9 cellular contexts compared by ENCODE assay signal in genomic region chr9:128081052-128081451, GRCh38. TPM values are rescaled to one million over a fixed set of nuclear protein-coding genes. Genes with fewer than 3 reads are reported as not detected.
DNase-seq lines count a peak whose midpoint lies in the region; ATAC-seq, FAIRE-seq and TF ChIP-seq lines count a peak whose summit lies in the region.
"Had no signal": no experiment of that assay in that cellular context is flagged by ENCODE, and none has a peak within 500 bp of the region (broad histone marks: within the 10 kb centered on the region; RNA-seq: fewer than 3 reads in every experiment).

No MANE protein-coding gene starts in this region.

- peak; percentile 76 for DNase-seq in Right ventricle myocardium inferior (ENCODE audit: missing footprints)
- DNase-seq in cardiac septum (ENCODE audit: low spot score): no peak
- peak; percentile 56 to 87 (median 67) for DNase-seq in K562 (ENCODE audit: extremely low read depth in 1 of 4, low spot score in 3 of 4)
- no peak for DNase-seq in lung (ENCODE audit: low spot score)
- no peak for DNase-seq in activated CD4-positive, CD25-positive, alpha-beta regulatory T cell (lab: John Stamatoyannopoulos, UW)
- DNase-seq in NCI-H1436 treated with DMSO at 0.1 percent for 48 hours (lab: John Stamatoyannopoulos, UW): no peak

- no peak for TF ChIP-seq POLR2A in K562 (conservative IDR thresholded peaks at IDR 0.05)

- intact Hi-C loops in Right ventricle myocardium inferior (cut with DNase I) (no loop called here), cardiac septum (cut with DNase I) (no loop called here), K562 (cut with micrococcal nuclease) (loop anchor here (5.0 kb wide), 1 partner anchor 36 kb away; no protein-coding TSS in a partner anchor)

- TF ChIP-seq RAD21 in K562 (CRISPR knock-in tag; conservative IDR thresholded peaks at IDR 0.05 in 1 of 2, IDR thresholded peaks at IDR 0.05 in 1 of 2): no peak

- H3K9me3 ChIP-seq in K562 (replicated peaks; ENCODE audit: control insufficient read depth, insufficient read depth, low read depth, low read length) (no peaks in the 10 kb centered on the region), lung (ENCODE audit: control insufficient read depth in 2 of 2, insufficient read depth in 1 of 2, low read length in 1 of 2) (no peaks in the 10 kb centered on the region)

- H3K27ac ChIP-seq in K562 (ENCODE audit: extremely low read depth, low read depth, low read length) (peak overlapping the region; percentile 99), lung (ENCODE audit: low read depth in 1 of 2, low read length in 1 of 2) (peak overlapping the region in 1 of 2 donors; percentile 56)

- FAIRE-seq in K562 (lab: Jason Lieb, UNC): peak; percentile 97
- FAIRE-seq: G401.6 had no signal

- no peak for TF ChIP-seq CTCF in K562 (IDR thresholded peaks at IDR 0.05 in 2 of 3, conservative IDR thresholded peaks at IDR 0.05 in 1 of 3; ENCODE audit: insufficient read depth in 2 of 3, low read depth in 1 of 3, low read length in 3 of 3)
- no peak for TF ChIP-seq CTCF in lung (IDR thresholded peaks at IDR 0.05; ENCODE audit: control extremely low read depth, extremely low read depth)

- in situ Hi-C loops in K562 (cut with MboI): no loop called here

- H3K4me3 ChIP-seq in K562 (no peak overlapping the region), lung (no peak overlapping the region)

- H3K4me2 ChIP-seq in K562 (ENCODE audit: insufficient read depth, low read length): peak overlapping the region; percentile 32

- H2AFZ ChIP-seq in K562 (ENCODE audit: low read depth, low read length): no peak overlapping the region

- TF ChIP-seq EP300 in K562 (IDR thresholded peaks at IDR 0.05; ENCODE audit: low read length): peak; percentile 16; the same call in 1 of the 2 replicates

- peak overlapping the region; percentile 60 to 76; a peak in 3 of 4 replicates for H3K9ac ChIP-seq in K562 (ENCODE audit: insufficient read depth in 1 of 2, low read depth in 2 of 2, low read length in 2 of 2)

- H3K4me1 ChIP-seq in K562 (replicated peaks in 1 of 2; ENCODE audit: control insufficient read depth in 2 of 2, insufficient read depth in 2 of 2, low read length in 2 of 2) (peaks cover 58 to 61% of the 10 kb centered on the region in 2 experiments), lung (ENCODE audit: control insufficient read depth in 2 of 2, insufficient read depth in 2 of 2, low read length in 2 of 2) (peaks cover 12 to 18% of the 10 kb centered on the region in 2 donors)

- no peaks in the 10 kb centered on the region for H3K27me3 ChIP-seq in K562 (ENCODE audit: control insufficient read depth in 2 of 2, insufficient read depth in 2 of 2, low read length in 2 of 2)
- H3K27me3 ChIP-seq in lung (ENCODE audit: control insufficient read depth, insufficient read depth): no peaks in the 10 kb centered on the region

- no TSS peak for BruUV-seq in K562 (replicated peaks; lab: Mats Ljungman, UMichigan)

- POLR2A ChIA-PET in K562 (lab: Yijun Ruan, JAX): interaction anchor here (0.7 to 7.0 kb wide), 6 partner anchors 8 to 99 kb away, joined by 3 to 82 read pairs (median 4); partner anchors contain the start of genes NAIF1 and SLC25A25

- WGBS in K562 (ENCODE audit: insufficient coverage, low coverage, missing lambda C conversion rate): 0% methylated on average over 3 of the region's 3 CpGs
- WGBS in lung, 2 donors: 63 to 81% methylated on average over 3 of the region's 3 CpGs

- ATAC-seq in Right ventricle myocardium inferior (peak; percentile 82), K562 (peak; percentile 60), lung (ENCODE audit: insufficient read depth, low FRiP score) (peak; percentile 48), HG03571 (IDR thresholded peaks at IDR 0.05; ENCODE audit: unreplicated experiment) (no peak), GM18858 (IDR thresholded peaks at IDR 0.05; ENCODE audit: unreplicated experiment) (no peak)

- H3K9me1 ChIP-seq in K562 (ENCODE audit: control insufficient read depth, insufficient read depth, low read length): no peaks in the 10 kb centered on the region

- H3K79me2 ChIP-seq in K562 (ENCODE audit: control insufficient read depth, insufficient read depth, low read length): peaks cover 91% of the 10 kb centered on the region

- H3K36me3 ChIP-seq in K562 (ENCODE audit: control insufficient read depth, insufficient read depth, low read length) (peaks cover 42% of the 10 kb centered on the region; the same call in 2 of the 3 replicates), lung (ENCODE audit: control insufficient read depth in 2 of 2, insufficient read depth in 2 of 2, low read length in 2 of 2) (peaks cover 0 to 2% of the 10 kb centered on the region in 2 donors)

- CTCF ChIA-PET in K562 (lab: Yijun Ruan, JAX; ENCODE audit: low intra/inter-chr PET ratio): interaction anchor here (1.3 kb wide), 1 partner anchor 15 kb away, joined by 3 read pairs; no protein-coding TSS in a partner anchor

- H4K20me1 ChIP-seq in K562 (replicated peaks; ENCODE audit: control insufficient read depth, insufficient read depth, low read length): no peaks in the 10 kb centered on the region

RNA-seq across cellular contexts. Expression of gene SLC25A25, which starts 13.0 kb away (rescaled TPM):
- total RNA-seq in Right ventricle myocardium inferior (5.9 TPM), cardiac septum (5.6 TPM), K562 (2014; rRNA removed) (35.9 and 39.5 TPM in 2 replicates), K562 (2014; rRNA removed; fragmentation: Illumina TruSeq; extraction: Trizol) (19.0 and 19.3 TPM in 2 replicates), K562 (2015; rRNA removed; fragmentation: Illumina TruSeq; extraction: Trizol) (23.2 and 25.1 TPM in 2 replicates), K562 (2021) (30.1 and 30.7 TPM in 2 replicates), lung (10 to 100 TPM; 21.2 to 32.6 TPM)
- total RNA-seq in K562 (2011; cell fraction: chromatin; rRNA removed; ENCODE audit: low replicate concordance): 56.5 and 74.4 TPM in 2 replicates
- total RNA-seq in K562 (2011; cell fraction: nucleolus; rRNA removed): 41.5 and 42.5 TPM in 2 replicates
- 26.8 and 33.4 TPM in 2 replicates for total RNA-seq in K562 (2011; cell fraction: nucleoplasm; rRNA removed)
- polyA plus RNA-seq in K562 (2011; rRNA removed) (21.7 and 26.7 TPM in 2 replicates), K562 (2014; fragmentation: Illumina TruSeq; extraction: Trizol) (18.7 and 25.2 TPM in 2 replicates), K562 (2014; fragmentation: Nextera tagmentation; extraction: Ambion mirVana) (under 1 TPM; 0.07 to 0.10 TPM), K562 (2014; rRNA removed) (27.2 and 31.0 TPM in 2 replicates), lung (10 to 100 TPM; 10.5 to 27.9 TPM)
- 20.4 and 25.8 TPM in 2 replicates for polyA plus RNA-seq in K562 (2011; cell fraction: cytosol; rRNA removed)
- polyA plus RNA-seq in K562 (2011; cell fraction: nucleus; rRNA removed): 29.9 and 44.4 TPM in 2 replicates
- 20.5 and 23.5 TPM in 2 replicates for polyA plus RNA-seq in K562 (2012)
- 21.0 and 28.2 TPM in 2 replicates for polyA minus RNA-seq in K562 (2011; rRNA and poly(A)+ RNA removed)
- polyA minus RNA-seq in K562 (2011; cell fraction: cytosol; rRNA and poly(A)+ RNA removed): 14.7 and 16.8 TPM in 2 replicates
- 14.8 and 20.9 TPM in 2 replicates for polyA minus RNA-seq in K562 (2011; cell fraction: nucleus; rRNA and poly(A)+ RNA removed)

RNA-seq across cellular contexts. Expression of gene NAIF1, which starts 13.9 kb away (rescaled TPM):
- total RNA-seq in Right ventricle myocardium inferior (5.1 TPM), cardiac septum (6.2 TPM), K562 (2014; rRNA removed) (21.3 and 27.6 TPM in 2 replicates), K562 (2014; rRNA removed; fragmentation: Illumina TruSeq; extraction: Trizol) (15.8 and 16.2 TPM in 2 replicates), K562 (2015; rRNA removed; fragmentation: Illumina TruSeq; extraction: Trizol) (15.9 and 17.4 TPM in 2 replicates), K562 (2021) (23.1 and 26.6 TPM in 2 replicates), lung (1 to 10 TPM; 7.2 to 9.4 TPM)
- 14.2 and 31.0 TPM in 2 replicates for total RNA-seq in K562 (2011; cell fraction: chromatin; rRNA removed; ENCODE audit: low replicate concordance)
- total RNA-seq in K562 (2011; cell fraction: nucleolus; rRNA removed): 27.1 and 29.7 TPM in 2 replicates
- 19.1 and 19.8 TPM in 2 replicates for total RNA-seq in K562 (2011; cell fraction: nucleoplasm; rRNA removed)
- polyA plus RNA-seq in K562 (2011; rRNA removed) (17.2 and 21.5 TPM in 2 replicates), K562 (2014; fragmentation: Illumina TruSeq; extraction: Trizol) (16.3 and 16.9 TPM in 2 replicates), K562 (2014; fragmentation: Nextera tagmentation; extraction: Ambion mirVana) (1 to 10 TPM; 4.8 to 5.3 TPM), K562 (2014; rRNA removed) (17.7 and 17.8 TPM in 2 replicates), lung (1 to 10 TPM; 8.2 to 9.4 TPM)
- polyA plus RNA-seq in K562 (2011; cell fraction: cytosol; rRNA removed): 24.4 and 26.5 TPM in 2 replicates
- 17.1 and 20.0 TPM in 2 replicates for polyA plus RNA-seq in K562 (2011; cell fraction: nucleus; rRNA removed)
- 16.5 and 19.9 TPM in 2 replicates for polyA plus RNA-seq in K562 (2012)
- polyA minus RNA-seq in K562 (2011; rRNA and poly(A)+ RNA removed): 14.9 and 19.6 TPM in 2 replicates
- polyA minus RNA-seq in K562 (2011; cell fraction: cytosol; rRNA and poly(A)+ RNA removed): 14.2 and 26.5 TPM in 2 replicates
- polyA minus RNA-seq in K562 (2011; cell fraction: nucleus; rRNA and poly(A)+ RNA removed): 6.3 and 7.7 TPM in 2 replicates

RNA-seq across cellular contexts. Expression of gene PTGES2, which starts 46.5 kb away (rescaled TPM):
- total RNA-seq in Right ventricle myocardium inferior (158 TPM), cardiac septum (136 TPM), K562 (2014; rRNA removed) (196 and 257 TPM in 2 replicates), K562 (2014; rRNA removed; fragmentation: Illumina TruSeq; extraction: Trizol) (34.3 and 50.3 TPM in 2 replicates), K562 (2015; rRNA removed; fragmentation: Illumina TruSeq; extraction: Trizol) (98.9 and 102 TPM in 2 replicates), K562 (2021) (135 and 137 TPM in 2 replicates), lung (10 to 100 TPM; 42.0 to 66.8 TPM)
- 91.2 and 285 TPM in 2 replicates for total RNA-seq in K562 (2011; cell fraction: chromatin; rRNA removed; ENCODE audit: low replicate concordance)
- total RNA-seq in K562 (2011; cell fraction: nucleolus; rRNA removed): 223 and 287 TPM in 2 replicates
- 132 and 134 TPM in 2 replicates for total RNA-seq in K562 (2011; cell fraction: nucleoplasm; rRNA removed)
- polyA plus RNA-seq in K562 (2011; rRNA removed) (90.1 and 106 TPM in 2 replicates), K562 (2014; fragmentation: Illumina TruSeq; extraction: Trizol) (89.2 and 128 TPM in 2 replicates), K562 (2014; fragmentation: Nextera tagmentation; extraction: Ambion mirVana) (1 to 10 TPM; 2.4 to 6.2 TPM), K562 (2014; rRNA removed) (128 and 149 TPM in 2 replicates), lung (10 to 100 TPM; 49.9 to 59.5 TPM)
- 92.2 and 177 TPM in 2 replicates for polyA plus RNA-seq in K562 (2011; cell fraction: cytosol; rRNA removed)
- polyA plus RNA-seq in K562 (2011; cell fraction: nucleus; rRNA removed): 244 and 370 TPM in 2 replicates
- 94.0 and 96.2 TPM in 2 replicates for polyA plus RNA-seq in K562 (2012)
- 49.5 and 74.8 TPM in 2 replicates for polyA minus RNA-seq in K562 (2011; rRNA and poly(A)+ RNA removed)
- 57.2 and 75.5 TPM in 2 replicates for polyA minus RNA-seq in K562 (2011; cell fraction: cytosol; rRNA and poly(A)+ RNA removed)
- polyA minus RNA-seq in K562 (2011; cell fraction: nucleus; rRNA and poly(A)+ RNA removed): 73.1 and 77.3 TPM in 2 replicates

Comparison
In these comparisons a context has a peak if more than half of its experiments do, and no peak if none do; other contexts are left out.
1. DNase-seq: peak in Right ventricle myocardium inferior (single experiment) and K562 (4 of 4); none in cardiac septum (single experiment), lung (single experiment), activated CD4-positive, CD25-positive, alpha-beta regulatory T cell (0 of 4) and NCI-H1436 treated with DMSO at 0.1 percent for 48 hours (single experiment).
2. ATAC-seq: peak in Right ventricle myocardium inferior (single experiment), K562 (single experiment) and lung (single experiment); none in HG03571 (single experiment) and GM18858 (single experiment).